Comparison of ENCODE assay signal across 15 cellular contexts in the genomic region with DNA sequence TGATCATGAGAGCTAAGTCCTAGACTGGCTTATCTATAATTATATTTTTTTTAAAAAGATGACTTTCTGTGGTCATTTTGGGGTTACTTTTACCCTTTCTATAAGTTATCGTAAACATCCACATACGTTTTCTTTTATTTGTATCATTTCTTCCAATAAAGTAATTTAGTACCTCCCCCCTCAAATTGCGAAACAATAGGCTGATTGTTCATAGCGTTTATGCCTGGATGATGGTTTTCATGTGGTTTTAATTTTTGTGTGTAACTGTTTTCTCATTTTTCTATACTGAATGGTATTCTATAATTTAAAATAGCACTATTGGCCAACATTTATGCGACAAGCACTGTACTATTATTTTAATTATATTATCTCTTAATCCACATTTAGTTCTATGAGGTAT. TPM values are rescaled to one million over a fixed set of nuclear protein-coding genes. Genes with fewer than 3 reads are reported as not detected.
DNase-seq lines count a peak whose midpoint lies in the region; ATAC-seq and TF ChIP-seq lines count a peak whose summit lies in the region.
"Had no signal": no experiment of that assay in that cellular context is flagged by ENCODE, and none has a peak within 500 bp of the region (broad histone marks: within the 10 kb centered on the region; RNA-seq: fewer than 3 reads in every experiment).

No MANE protein-coding gene starts in this region.

- peaks cover 80% of the 10 kb centered on the region for H3K36me3 Mint-ChIP-seq in MCF 10A (ENCODE audit: insufficient read depth, unreplicated experiment)

- H2AK9ac ChIP-seq in IMR-90 (replicated peaks; ENCODE audit: low read depth, low read length, poor library complexity): no peak overlapping the region

- peaks cover 12% of the 10 kb centered on the region for H3K36me3 ChIP-seq in breast epithelium
- peaks cover 36% of the 10 kb centered on the region for H3K36me3 ChIP-seq in IMR-90 (ENCODE audit: control insufficient read depth, insufficient read depth, low read length)

- H3K9me3 ChIP-seq in breast epithelium: no peaks in the 10 kb centered on the region
- H3K9me3 ChIP-seq in IMR-90 (ENCODE audit: control insufficient read depth, insufficient read depth, low read length): no peaks in the 10 kb centered on the region; the same call in 1 of the 2 replicates
- H3K9me3 ChIP-seq: MG63 had no signal

- no peak overlapping the region for H4K8ac ChIP-seq in IMR-90 (ENCODE audit: low read depth in 2 of 2, low read length in 2 of 2)

- no peak for TF ChIP-seq CTCF in MCF 10A (IDR thresholded peaks at IDR 0.05; ENCODE audit: unreplicated experiment)
- TF ChIP-seq CTCF in breast epithelium (IDR thresholded peaks at IDR 0.05): no peak
- TF ChIP-seq CTCF in IMR-90 (conservative IDR thresholded peaks at IDR 0.05; ENCODE audit: low read depth, low read length): no peak
- no peak for TF ChIP-seq CTCF in cardiac fibroblast (IDR thresholded peaks at IDR 0.05; ENCODE audit: low read depth, low read length)

- no peaks in the 10 kb centered on the region; the same call in 1 of the 2 replicates for H4K20me1 ChIP-seq in IMR-90 (ENCODE audit: insufficient read depth, low read length)

- in situ Hi-C loops in IMR-90 (cut with MboI; ENCODE audit: low sequenced_read_pairs) (no loop called here), G401 (cut with HindIII; ENCODE audit: low sequenced_read_pairs) (no loop called here)

- H3K56ac ChIP-seq in IMR-90 (ENCODE audit: extremely low read depth, insufficient read depth, low read length): no peak overlapping the region

- POLR2A ChIA-PET in MCF 10A (lab: Yijun Ruan, JAX) (interaction anchor here (0.5 kb wide), 1 partner anchor 8 kb away, joined by 4 read pairs; no protein-coding TSS in a partner anchor), IMR-90 (lab: Charles Lee; ENCODE audit: unreplicated experiment) (no interaction called here)

- H3K4me2 ChIP-seq in IMR-90 (ENCODE audit: low read depth, low read length): no peak overlapping the region

- dilution Hi-C loops in IMR-90 (cut with HindIII; ENCODE audit: low sequenced_read_pairs, unreplicated experiment): no loop called here

- peaks cover 7% of the 10 kb centered on the region for H3K9me3 Mint-ChIP-seq in MCF 10A (ENCODE audit: unreplicated experiment)

- peak overlapping the region; percentile 34 for H2BK5ac ChIP-seq in IMR-90 (ENCODE audit: low read depth, low read length, poor library complexity, severe bottlenecking)

- intact Hi-C loops in MCF 10A (cut with micrococcal nuclease): no loop called here
- intact Hi-C loops in breast epithelium (cut with DNase I; ENCODE audit: low total_unique reads): no loop called here
- intact Hi-C loops in IMR-90 (cut with micrococcal nuclease): no loop called here

- no peak overlapping the region for H4K5ac ChIP-seq in IMR-90 (ENCODE audit: low read depth, low read length)

- no peak for ATAC-seq in IMR-90 (ENCODE audit: low read depth)
- no peak for ATAC-seq in HG02610 (IDR thresholded peaks at IDR 0.05; ENCODE audit: unreplicated experiment)

- H3K4me3 Mint-ChIP-seq in MCF 10A (ENCODE audit: unreplicated experiment): no peak overlapping the region

- no peak overlapping the region for H3K9ac ChIP-seq in IMR-90 (ENCODE audit: low read depth, low read length)

- H2BK15ac ChIP-seq in IMR-90 (ENCODE audit: low read depth, low read length): no peak overlapping the region

- CTCF ChIA-PET in MCF 10A (lab: Yijun Ruan, JAX): no interaction called here
- CTCF ChIA-PET in IMR-90 (lab: Yijun Ruan, JAX): interaction anchor here (0.6 kb wide), 1 partner anchor 1374 kb away, joined by 3 read pairs; no protein-coding TSS in a partner anchor

- H3K23ac ChIP-seq in IMR-90 (ENCODE audit: low read depth, low read length): no peak overlapping the region

- no peak overlapping the region for H2AK5ac ChIP-seq in IMR-90 (ENCODE audit: low read depth, low read length)

- H2BK120ac ChIP-seq in IMR-90 (ENCODE audit: low read depth, low read length): no peak overlapping the region

- H2BK20ac ChIP-seq in IMR-90 (ENCODE audit: low read depth, low read length): no peak overlapping the region

- peak; percentile 1 for DNase-seq in MCF 10A (ENCODE audit: unreplicated experiment)
- DNase-seq in breast epithelium (ENCODE audit: low spot score in 2 of 2): no peak
- DNase-seq in IMR-90: peak; percentile 43
- peak; percentile 29 to 36 for DNase-seq in cardiac fibroblast (ENCODE audit: low read depth in 2 of 2)
- DNase-seq in foreskin melanocyte: peak; percentile 66
- DNase-seq in G401 (ENCODE audit: low spot score): no peak
- no peak for DNase-seq in NCI-H1105 treated with DMSO at 0.1 percent for 48 hours (lab: John Stamatoyannopoulos, UW)
- DNase-seq: COR-L47, MG63, NCI-H1105, NCI-H187, NCI-H69, SHP77 treated with DMSO at 0.1 percent for 48 hours had no signal

- no peak overlapping the region for H3K4ac ChIP-seq in IMR-90 (ENCODE audit: low read depth, low read length)

- peaks cover 2% of the 10 kb centered on the region for H3K4me1 Mint-ChIP-seq in MCF 10A (ENCODE audit: insufficient read depth, unreplicated experiment)

- no peak overlapping the region for H3K18ac ChIP-seq in IMR-90 (ENCODE audit: low read depth, low read length)

- peaks cover 29% of the 10 kb centered on the region in 2 experiments for H3K79me1 ChIP-seq in IMR-90 (ENCODE audit: low read depth in 1 of 2, low read length in 2 of 2)

- H3K27ac ChIP-seq in breast epithelium: no peak overlapping the region
- H3K27ac ChIP-seq in IMR-90 (ENCODE audit: insufficient read depth, low read length): no peak overlapping the region
- H3K27ac ChIP-seq: C4-2B had no signal

- H3K4me1 ChIP-seq in breast epithelium (no peaks in the 10 kb centered on the region), IMR-90 (ENCODE audit: control insufficient read depth, insufficient read depth, low read length) (peaks cover 4% of the 10 kb centered on the region; the same call in 1 of the 2 replicates)

- no peaks in the 10 kb centered on the region for H3K9me1 ChIP-seq in IMR-90 (ENCODE audit: insufficient read depth, low read length)

- H4K91ac ChIP-seq in IMR-90 (ENCODE audit: insufficient read depth, low read depth, low read length): no peak overlapping the region

- H2AFZ ChIP-seq in IMR-90 (replicated peaks; ENCODE audit: low read length, poor library complexity): no peak overlapping the region

- no peak overlapping the region for H3K14ac ChIP-seq in IMR-90 (replicated peaks; ENCODE audit: low read depth, low read length)

- no CpG with 5 or more reads among the region's 5 CpGs for WGBS in IMR-90 (ENCODE audit: extremely low coverage in 2 of 2, insufficient read length in 1 of 2), 2 experiments

- H3K27me3 ChIP-seq in breast epithelium (no peaks in the 10 kb centered on the region), IMR-90 (ENCODE audit: control insufficient read depth, insufficient read depth, low read length) (no peaks in the 10 kb centered on the region)
- H3K27me3 ChIP-seq: MG63 had no signal

- no peak overlapping the region for H3K27ac Mint-ChIP-seq in MCF 10A (ENCODE audit: low read depth, unreplicated experiment)

- no peaks in the 10 kb centered on the region for H3K27me3 Mint-ChIP-seq in MCF 10A (ENCODE audit: insufficient read depth, unreplicated experiment)

- TF ChIP-seq POLR2A in breast epithelium (IDR thresholded peaks at IDR 0.05): no peak
- TF ChIP-seq POLR2A in IMR-90 (IDR thresholded peaks at IDR 0.05; ENCODE audit: low read depth, low read length): no peak

- BruUV-seq in MCF 10A (replicated peaks; lab: Mats Ljungman, UMichigan) (no TSS peak), IMR-90 (replicated peaks; lab: Mats Ljungman, UMichigan) (no TSS peak)

- TF ChIP-seq RAD21 in IMR-90 (IDR thresholded peaks at IDR 0.05; ENCODE audit: low read length): no peak

- H3K4me3 ChIP-seq in breast epithelium (no peak overlapping the region), IMR-90 (ENCODE audit: insufficient read depth, low read depth, low read length) (no peak overlapping the region), cardiac fibroblast (replicated peaks in 1 of 2; ENCODE audit: low read depth in 2 of 2, low read length in 2 of 2) (no peak overlapping the region)
- H3K4me3 ChIP-seq: MG63 had no signal

TF ChIP-seq in IMR-90, 13 proteins besides CTCF, POLR2A, EP300 and RAD21:
- peak; percentile 92 for TF ChIP-seq CEBPB (IDR thresholded peaks at IDR 0.05; ENCODE audit: low read depth, low read length)
- TF ChIP-seq SMC3 (IDR thresholded peaks at IDR 0.05; ENCODE audit: low read depth, low read length): no peak

RNA-seq across cellular contexts. Expression of a gene that starts 44.5 kb away (rescaled TPM):
- total RNA-seq in MCF 10A (2022) (29.8 and 31.9 TPM in 2 replicates), breast epithelium (10 to 100 TPM; 23.4 to 62.2 (median 43.9) TPM), IMR-90 (2012; rRNA removed) (12.0 and 25.8 TPM in 2 replicates)
- polyA plus RNA-seq in IMR-90 (2012; rRNA removed): 10.4 and 13.3 TPM in 2 replicates
- polyA plus RNA-seq in IMR-90 (2012; cell fraction: cytosol; rRNA removed): 1.6 and 2.3 TPM in 2 replicates
- polyA plus RNA-seq in IMR-90 (2012; cell fraction: nucleus; rRNA removed; ENCODE audit: low replicate concordance): 5.2 and 23.3 TPM in 2 replicates
- total RNA-seq in G401 (2014; rRNA removed; shearing (Covaris generic)): 15.8 and 34.9 TPM in 2 replicates

Comparison
In these comparisons a context has a peak if more than half of its experiments do, and no peak if none do; other contexts are left out.
1. DNase-seq: peak in MCF 10A (single experiment), IMR-90 (single experiment), cardiac fibroblast (2 of 2) and foreskin melanocyte (single experiment); none in breast epithelium (0 of 2), G401 (single experiment) and NCI-H1105 treated with DMSO at 0.1 percent for 48 hours (single experiment).